Comparison of ENCODE assay signal across 8 cellular contexts in genomic region chr4:95155759-95156451, GRCh38.
DNase-seq lines count a peak whose midpoint lies in the region; ATAC-seq lines count a peak whose summit lies in the region.

No MANE protein-coding gene starts in this region.

- peak; percentile 1 for DNase-seq in DMS53 treated with DMSO at 0.1 percent for 48 hours (lab: John Stamatoyannopoulos, UW; ENCODE audit: unreplicated experiment)
- peak; percentile 4 for DNase-seq in amniotic stem cell (lab: John Stamatoyannopoulos, UW)
- peak; percentile 50 for DNase-seq in kidney tubule cell (ENCODE audit: low spot score)
- DNase-seq in GF-D8 (lab: John Stamatoyannopoulos, UW), result no peak
- DNase-seq in activated naive CD4-positive, alpha-beta T cell (lab: John Stamatoyannopoulos, UW), result no peak

- no peaks in the 10 kb centered on the region for H3K36me3 ChIP-seq in KOPT-K1 (ENCODE audit: insufficient read depth, low read length)

- no peaks in the 10 kb centered on the region for H3K9me3 ChIP-seq in KOPT-K1 (ENCODE audit: insufficient read depth, low read length, poor library complexity, severe bottlenecking)

- ATAC-seq in GM19025 (IDR thresholded peaks at IDR 0.05; ENCODE audit: low read depth, unreplicated experiment), result peak; percentile 52
- no peak for ATAC-seq in GM21717 (IDR thresholded peaks at IDR 0.05; ENCODE audit: unreplicated experiment)

- peak overlapping the region; percentile 78 for H3K27ac ChIP-seq in KOPT-K1 (ENCODE audit: low read depth, low read length, poor library complexity, severe bottlenecking)

Comparison
In these comparisons a context has a peak if more than half of its experiments do, and no peak if none do; other contexts are left out.
1. DNase-seq: peak in DMS53 treated with DMSO at 0.1 percent for 48 hours (single experiment), amniotic stem cell (single experiment) and kidney tubule cell (single experiment); none in GF-D8 (single experiment) and activated naive CD4-positive, alpha-beta T cell (0 of 4).